2 cellular contexts compared by ENCODE assay signal in genomic region chr6:112557961-112558360, GRCh38.
TF ChIP-seq lines count a peak whose summit lies in the region.

No MANE protein-coding gene starts in this region.

TF ChIP-seq in IMR-90, 13 proteins besides CTCF, POLR2A, EP300 and RAD21:
- no peak for TF ChIP-seq RCOR1 (IDR thresholded peaks at IDR 0.05; ENCODE audit: insufficient replicate concordance, low read length)

TF ChIP-seq in H1, 55 proteins besides CTCF, POLR2A, EP300 and RAD21:
- TF ChIP-seq TAF1 (IDR thresholded peaks at IDR 0.05; ENCODE audit: low read depth, low read length) (no peak), CHD1 (IDR thresholded peaks at IDR 0.05; ENCODE audit: low read depth, low read length) (no peak), SP4 (IDR thresholded peaks at IDR 0.05; ENCODE audit: low read length) (no peak), FOSL1 (IDR thresholded peaks at IDR 0.05; ENCODE audit: insufficient read depth, low read depth, low read length) (no peak), CHD7 (IDR thresholded peaks at IDR 0.05; ENCODE audit: insufficient replicate concordance, low read length) (no peak), EZH2 (IDR thresholded peaks at IDR 0.05; ENCODE audit: low read depth, low read length, severe bottlenecking) (no peak), SP2 (IDR thresholded peaks at IDR 0.05; ENCODE audit: low read length) (no peak), PHF8 (conservative IDR thresholded peaks at IDR 0.05; ENCODE audit: low read depth, low read length) (no peak), SUZ12 (IDR thresholded peaks at IDR 0.05; ENCODE audit: low read length) (no peak), EGR1 (IDR thresholded peaks at IDR 0.05; ENCODE audit: borderline replicate concordance, low read depth, low read length) (no peak), TAF7 (optimal IDR thresholded peaks at IDR 0.05; ENCODE audit: borderline replicate concordance, low read depth, low read length) (no peak), ATF2 (IDR thresholded peaks at IDR 0.05; ENCODE audit: low read length) (no peak), USF2 (IDR thresholded peaks at IDR 0.05; ENCODE audit: low read length) (no peak), CTBP2 (IDR thresholded peaks at IDR 0.05; ENCODE audit: borderline replicate concordance, insufficient read depth, insufficient read length, low read length) (no peak), SIRT6 (IDR thresholded peaks at IDR 0.05; ENCODE audit: low read length) (no peak), YY1 (IDR thresholded peaks at IDR 0.05; ENCODE audit: low read depth, low read length) (no peak), RFX5 (IDR thresholded peaks at IDR 0.05; ENCODE audit: borderline replicate concordance, low read depth, low read length) (no peak), CREB1 (IDR thresholded peaks at IDR 0.05) (no peak), KDM5A (IDR thresholded peaks at IDR 0.05; ENCODE audit: low read length) (no peak), NRF1 (IDR thresholded peaks at IDR 0.05; ENCODE audit: low read depth, low read length) (no peak)
